ENCODE assay signal across 9 cellular contexts in genomic region chr13:40116008-40116407, GRCh38.
A peak's percentile ranks its signal among the peaks of the same experiment; 100 is the strongest.
DNase-seq lines count a peak whose midpoint lies in the region; TF ChIP-seq lines count a peak whose summit lies in the region.
"Had no signal": no experiment of that assay in that cellular context is flagged by ENCODE, and none has a peak within 500 bp of the region (broad histone marks: within the 10 kb centered on the region; RNA-seq: fewer than 3 reads in every experiment).

No MANE protein-coding gene starts in this region.

- no peak overlapping the region for H3K4me3 ChIP-seq in left ventricle myocardium inferior

- no peak overlapping the region for H3K4me3 Mint-ChIP-seq in glutamatergic neuron (ENCODE audit: unreplicated experiment)
- H3K4me3 Mint-ChIP-seq: activated naive CD4-positive, alpha-beta T cell treated with anti-CD3 and anti-CD28 coated beads, Interleukin-2, amount 50 U/mL, for 24 hours had no signal

- peak; percentile 43 for DNase-seq in stimulated activated CD4-positive, alpha-beta T cell treated with anti-CD3 and anti-CD28 coated beads, Interleukin-1b, Interleukin-23, amount 100 ng/mL, for 48 hours
- DNase-seq in stimulated activated CD4-positive, alpha-beta T cell treated with anti-CD3 and anti-CD28 coated beads, Interleukin-12 subunit alpha, Interleukin-12 subunit beta, amount 100 ng/mL, for 4 hours: no peak
- DNase-seq in HuH-7 (ENCODE audit: low spot score): peak; percentile 22
- peak; percentile 20 for DNase-seq in activated T-helper 9 cell treated with anti-CD3 and anti-CD28 coated beads, Interleukin-2, amount 50 U/mL, for 16 hours (ENCODE audit: low read depth)
- DNase-seq in left ventricle myocardium inferior: no peak
- DNase-seq in smooth muscle cell of the brain vasculature (ENCODE audit: low read depth, low spot score): peak; percentile 76
- no peak for DNase-seq in glutamatergic neuron
- DNase-seq in NCI-H1105 treated with DMSO at 0.1 percent for 48 hours (lab: John Stamatoyannopoulos, UW): no peak

- H3K36me3 Mint-ChIP-seq in glutamatergic neuron (ENCODE audit: unreplicated experiment): peaks cover 8% of the 10 kb centered on the region

- H3K27ac ChIP-seq in left ventricle myocardium inferior (replicated peaks): peak overlapping the region; percentile 31

- H3K27me3 Mint-ChIP-seq in glutamatergic neuron (ENCODE audit: unreplicated experiment): no peaks in the 10 kb centered on the region
- H3K27me3 Mint-ChIP-seq: activated naive CD4-positive, alpha-beta T cell treated with anti-CD3 and anti-CD28 coated beads, Interleukin-2, amount 50 U/mL, for 24 hours had no signal

- H3K4me1 Mint-ChIP-seq in glutamatergic neuron (ENCODE audit: low read depth, unreplicated experiment): no peaks in the 10 kb centered on the region

- H3K27me3 ChIP-seq in left ventricle myocardium inferior (ENCODE audit: low read depth): no peaks in the 10 kb centered on the region

- TF ChIP-seq CTCF in left ventricle myocardium inferior (IDR thresholded peaks at IDR 0.05; ENCODE audit: borderline replicate concordance): no peak
- TF ChIP-seq CTCF in glutamatergic neuron (IDR thresholded peaks at IDR 0.05; ENCODE audit: partially characterized antibody, unreplicated experiment): no peak

- intact Hi-C loops in left ventricle myocardium inferior (cut with micrococcal nuclease): no loop called here

- H3K36me3 ChIP-seq in left ventricle myocardium inferior: no peaks in the 10 kb centered on the region

- peaks cover 16% of the 10 kb centered on the region for H3K4me1 ChIP-seq in left ventricle myocardium inferior

- no peaks in the 10 kb centered on the region for H3K9me3 Mint-ChIP-seq in glutamatergic neuron (ENCODE audit: unreplicated experiment)

- peaks cover 10% of the 10 kb centered on the region for H3K9me3 ChIP-seq in left ventricle myocardium inferior (replicated peaks)

- no peak overlapping the region for H3K27ac Mint-ChIP-seq in glutamatergic neuron (ENCODE audit: unreplicated experiment)
- H3K27ac Mint-ChIP-seq: activated naive CD4-positive, alpha-beta T cell treated with anti-CD3 and anti-CD28 coated beads, Interleukin-2, amount 50 U/mL, for 24 hours had no signal

Comparison
In these comparisons a context has a peak if more than half of its experiments do, and no peak if none do; other contexts are left out.
1. DNase-seq: peak in stimulated activated CD4-positive, alpha-beta T cell treated with anti-CD3 and anti-CD28 coated beads, Interleukin-1b, Interleukin-23, amount 100 ng/mL, for 48 hours (single experiment), HuH-7 (single experiment), activated T-helper 9 cell treated with anti-CD3 and anti-CD28 coated beads, Interleukin-2, amount 50 U/mL, for 16 hours (single experiment) and smooth muscle cell of the brain vasculature (single experiment); none in stimulated activated CD4-positive, alpha-beta T cell treated with anti-CD3 and anti-CD28 coated beads, Interleukin-12 subunit alpha, Interleukin-12 subunit beta, amount 100 ng/mL, for 4 hours (single experiment), left ventricle myocardium inferior (single experiment), glutamatergic neuron (single experiment) and NCI-H1105 treated with DMSO at 0.1 percent for 48 hours (single experiment).